ENCODE assay signal across 2 cellular contexts in genomic region chr10:71266147-71266917, GRCh38.
TF ChIP-seq lines count a peak whose summit lies in the region.

No MANE protein-coding gene starts in this region.

TF ChIP-seq in IMR-90, 13 proteins besides CTCF, POLR2A, EP300 and RAD21:
- peak; percentile 65; the same call in 1 of the 2 replicates for TF ChIP-seq MAZ (IDR thresholded peaks at IDR 0.05; ENCODE audit: borderline replicate concordance, low read depth, low read length)
- TF ChIP-seq MXI1 (IDR thresholded peaks at IDR 0.05; ENCODE audit: borderline replicate concordance, low read depth, low read length), result no peak
- TF ChIP-seq CHD1 (IDR thresholded peaks at IDR 0.05; ENCODE audit: low read depth, low read length), result no peak
- 0 out of 2 replicates have a peak, but pooled peaks have one; percentile 16 for TF ChIP-seq FOS (IDR thresholded peaks at IDR 0.05; ENCODE audit: low read depth, low read length)
- no peak for TF ChIP-seq SMC3 (IDR thresholded peaks at IDR 0.05; ENCODE audit: low read depth, low read length)
- no peak for TF ChIP-seq NFE2L2 (IDR thresholded peaks at IDR 0.05; ENCODE audit: low read depth, low read length)
- no peak for TF ChIP-seq ELK1 (IDR thresholded peaks at IDR 0.05; ENCODE audit: borderline replicate concordance, low read depth, low read length)
- TF ChIP-seq CEBPB (IDR thresholded peaks at IDR 0.05; ENCODE audit: low read depth, low read length), result peak; percentile 97
- TF ChIP-seq USF2 (IDR thresholded peaks at IDR 0.05; ENCODE audit: low read depth, low read length), result no peak
- no peak for TF ChIP-seq RFX5 (IDR thresholded peaks at IDR 0.05; ENCODE audit: low read depth, low read length)
- TF ChIP-seq BHLHE40 (IDR thresholded peaks at IDR 0.05; ENCODE audit: low read depth, low read length), result 0 out of 2 replicates have a peak, but pooled peaks have one; percentile 35
- no peak for TF ChIP-seq RCOR1 (IDR thresholded peaks at IDR 0.05; ENCODE audit: insufficient replicate concordance, low read length)
- TF ChIP-seq MAFK (IDR thresholded peaks at IDR 0.05; ENCODE audit: low read depth, low read length), result peak; percentile 15; the same call in 1 of the 2 replicates

TF ChIP-seq in HepG2, 621 proteins besides CTCF, POLR2A, EP300 and RAD21 (continues in another document):
- TF ChIP-seq AFF4 (CRISPR knock-in tag; IDR thresholded peaks at IDR 0.05), result no peak
- no peak for TF ChIP-seq ARID2 (CRISPR knock-in tag; IDR thresholded peaks at IDR 0.05; ENCODE audit: borderline replicate concordance)
- TF ChIP-seq ZNF709 (CRISPR knock-in tag; IDR thresholded peaks at IDR 0.05), result no peak
- no peak for TF ChIP-seq ATF7-NPFF (CRISPR knock-in tag; IDR thresholded peaks at IDR 0.05; ENCODE audit: low read depth)
- no peak for TF ChIP-seq MAZ (IDR thresholded peaks at IDR 0.05; ENCODE audit: borderline replicate concordance, low read depth, low read length)
- TF ChIP-seq MAZ (CRISPR knock-in tag; IDR thresholded peaks at IDR 0.05; ENCODE audit: low read depth), result peak; percentile 62; the same call in 1 of the 2 replicates
- no peak for TF ChIP-seq ZNF850 (CRISPR knock-in tag; conservative IDR thresholded peaks at IDR 0.05)
- peak; percentile 78 for TF ChIP-seq GABPB1 (CRISPR knock-in tag; IDR thresholded peaks at IDR 0.05)
- TF ChIP-seq ARHGAP35 (CRISPR knock-in tag; IDR thresholded peaks at IDR 0.05; ENCODE audit: borderline replicate concordance), result no peak
- peak; percentile 51; the same call in 1 of the 2 replicates for TF ChIP-seq CCDC6 (CRISPR knock-in tag; IDR thresholded peaks at IDR 0.05)
- TF ChIP-seq HNF4A (CRISPR knock-in tag; IDR thresholded peaks at IDR 0.05), result peak; percentile 51
- TF ChIP-seq PHB2 (IDR thresholded peaks at IDR 0.05; ENCODE audit: partially characterized antibody), result no peak
- no peak for TF ChIP-seq TEAD2 (CRISPR knock-in tag; IDR thresholded peaks at IDR 0.05)
- TF ChIP-seq RFXAP (CRISPR knock-in tag; IDR thresholded peaks at IDR 0.05; ENCODE audit: borderline replicate concordance), result no peak
- TF ChIP-seq THAP8 (CRISPR knock-in tag; IDR thresholded peaks at IDR 0.05; ENCODE audit: borderline replicate concordance), result no peak
- TF ChIP-seq ZNF83 (CRISPR knock-in tag; IDR thresholded peaks at IDR 0.05; ENCODE audit: borderline replicate concordance), result no peak
- no peak for TF ChIP-seq CHD2 (IDR thresholded peaks at IDR 0.05; ENCODE audit: low read depth, low read length)
- no peak for TF ChIP-seq SKI (IDR thresholded peaks at IDR 0.05; ENCODE audit: partially characterized antibody)
- no peak for TF ChIP-seq CENPBD1 (CRISPR knock-in tag; IDR thresholded peaks at IDR 0.05; ENCODE audit: borderline replicate concordance, low read depth)
- no peak for TF ChIP-seq ZNF546 (CRISPR knock-in tag; conservative IDR thresholded peaks at IDR 0.05)
- peak; percentile 39; the same call in 1 of the 2 replicates for TF ChIP-seq RARA (CRISPR knock-in tag; IDR thresholded peaks at IDR 0.05)
- TF ChIP-seq KDM4B (CRISPR knock-in tag; IDR thresholded peaks at IDR 0.05), result peak; percentile 71; the same call in 1 of the 2 replicates
- TF ChIP-seq RBFOX2 (IDR thresholded peaks at IDR 0.05; ENCODE audit: low read depth, low read length), result peak; percentile 54
- 0 out of 2 replicates have a peak, but pooled peaks have one; percentile 42 for TF ChIP-seq ERF (CRISPR knock-in tag; IDR thresholded peaks at IDR 0.05)
- TF ChIP-seq ZBTB44 (CRISPR knock-in tag; IDR thresholded peaks at IDR 0.05), result no peak
- TF ChIP-seq ZNF772 (CRISPR knock-in tag; IDR thresholded peaks at IDR 0.05), result no peak
- TF ChIP-seq ZNF281 (CRISPR knock-in tag; IDR thresholded peaks at IDR 0.05; ENCODE audit: borderline replicate concordance), result peak; percentile 54; the same call in 1 of the 2 replicates
- TF ChIP-seq ZFP36 (IDR thresholded peaks at IDR 0.05; ENCODE audit: borderline replicate concordance, low read depth, low read length, partially characterized antibody), result no peak
- peak; percentile 35; the same call in 1 of the 2 replicates for TF ChIP-seq BCL6 (CRISPR knock-in tag; IDR thresholded peaks at IDR 0.05)
- TF ChIP-seq RORA (CRISPR knock-in tag; IDR thresholded peaks at IDR 0.05), result no peak
- TF ChIP-seq ZC3H4 (CRISPR knock-in tag; IDR thresholded peaks at IDR 0.05; ENCODE audit: borderline replicate concordance), result no peak
- peak; percentile 83 for TF ChIP-seq ZNF350 (CRISPR knock-in tag; IDR thresholded peaks at IDR 0.05; ENCODE audit: borderline replicate concordance, low read depth)
- no peak for TF ChIP-seq ZNF816 (CRISPR knock-in tag; IDR thresholded peaks at IDR 0.05; ENCODE audit: borderline replicate concordance)
- TF ChIP-seq REPIN1 (CRISPR knock-in tag; IDR thresholded peaks at IDR 0.05; ENCODE audit: borderline replicate concordance, low read depth), result peak; percentile 92
- peak; percentile 43 for TF ChIP-seq RBM39 (IDR thresholded peaks at IDR 0.05; ENCODE audit: low read depth, low read length, poor library complexity, severe bottlenecking)
- TF ChIP-seq ZNF878 (CRISPR knock-in tag; IDR thresholded peaks at IDR 0.05), result peak; percentile 79; the same call in 1 of the 2 replicates
- TF ChIP-seq NR2C2 (CRISPR knock-in tag; IDR thresholded peaks at IDR 0.05; ENCODE audit: borderline replicate concordance), result peak; percentile 59
- TF ChIP-seq BCL3 (CRISPR knock-in tag; IDR thresholded peaks at IDR 0.05), result no peak
- 0 out of 2 replicates have a peak, but pooled peaks have one; percentile 62 for TF ChIP-seq BRD4 (CRISPR knock-in tag; IDR thresholded peaks at IDR 0.05)
- TF ChIP-seq SETDB1 (CRISPR knock-in tag; IDR thresholded peaks at IDR 0.05; ENCODE audit: borderline replicate concordance), result no peak
- TF ChIP-seq GRHL1 (CRISPR knock-in tag; conservative IDR thresholded peaks at IDR 0.05), result no peak
- no peak for TF ChIP-seq NCOA5 (CRISPR knock-in tag; IDR thresholded peaks at IDR 0.05)
- TF ChIP-seq ZNF687 (CRISPR knock-in tag; IDR thresholded peaks at IDR 0.05), result peak; percentile 36; the same call in 1 of the 2 replicates
- peak; percentile 96 for TF ChIP-seq CEBPG (CRISPR knock-in tag; IDR thresholded peaks at IDR 0.05)
- TF ChIP-seq RELA (CRISPR knock-in tag; IDR thresholded peaks at IDR 0.05), result no peak
